Comparison of ENCODE assay signal across 1 cellular context in genomic region chr13:20990910-20991525, GRCh38.
TF ChIP-seq lines count a peak whose summit lies in the region.

No MANE protein-coding gene starts in this region.

TF ChIP-seq in GM23338, 12 proteins besides CTCF, POLR2A, EP300 and RAD21 (continued from another document):
- TF ChIP-seq ZNF462 (CRISPR knock-in tag; IDR thresholded peaks at IDR 0.05) (no peak), EZH2 (IDR thresholded peaks at IDR 0.05; ENCODE audit: low read depth, unreplicated experiment) (no peak)
